Comparison of ENCODE assay signal across 13 cellular contexts in the genomic region with DNA sequence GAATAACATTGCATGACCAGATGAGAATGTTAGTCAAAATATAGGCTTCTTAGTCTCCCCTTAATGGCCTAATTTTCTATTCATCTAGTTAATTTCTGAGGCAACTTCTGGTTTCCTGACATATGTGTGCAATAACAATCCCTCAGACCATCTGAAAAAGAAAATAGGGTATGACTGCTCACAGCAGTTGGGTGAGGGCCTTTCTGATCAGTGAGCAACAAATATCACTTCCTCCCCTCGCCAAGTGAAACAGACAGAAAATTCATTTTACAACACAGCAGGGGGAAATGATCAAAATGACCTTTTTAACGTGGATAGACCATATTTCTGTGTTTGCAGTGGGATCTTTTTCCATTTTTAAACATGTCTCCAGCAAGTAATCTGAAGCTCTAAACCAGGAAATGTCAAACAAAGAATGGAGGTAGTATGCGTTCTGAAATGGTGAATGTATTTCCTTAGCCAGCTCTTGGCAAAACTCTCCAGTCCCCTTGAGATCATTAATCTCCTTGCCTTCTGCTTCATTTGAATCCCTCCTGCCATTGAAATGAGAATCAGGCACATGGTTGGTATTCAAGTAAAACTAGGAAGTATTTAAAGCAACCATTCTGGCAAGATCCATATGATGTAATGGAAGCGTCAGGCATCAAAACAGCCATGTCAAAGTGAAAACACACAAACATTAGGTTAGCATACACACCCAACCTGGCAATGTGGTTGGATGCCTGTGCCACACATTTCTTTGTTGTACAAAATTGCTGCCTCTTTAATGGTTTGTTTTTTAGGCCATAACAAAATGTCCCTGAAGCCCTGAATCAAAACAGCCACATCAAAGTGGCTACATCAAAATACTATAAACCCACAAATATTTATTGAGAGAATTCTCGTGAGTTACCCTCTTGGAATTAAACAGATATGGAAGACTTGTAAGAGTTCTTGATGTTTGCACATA.
DNase-seq lines count a peak whose midpoint lies in the region; ATAC-seq and TF ChIP-seq lines count a peak whose summit lies in the region.
"Had no signal": no experiment of that assay in that cellular context is flagged by ENCODE, and none has a peak within 500 bp of the region (broad histone marks: within the 10 kb centered on the region; RNA-seq: fewer than 3 reads in every experiment).

No MANE protein-coding gene starts in this region.

- DNase-seq in AG10803 (ENCODE audit: low read depth), result peak; percentile 49
- peak; percentile 42 for DNase-seq in LoVo (ENCODE audit: low spot score)
- DNase-seq in mesenteric fat pad (ENCODE audit: low spot score), result no peak
- no peak for DNase-seq in transverse colon
- no peak for DNase-seq in occipital lobe (lab: John Stamatoyannopoulos, UW)
- DNase-seq in activated CD4-positive, alpha-beta T cell treated with anti-CD3 and anti-CD28 coated beads for 48 hours, result no peak
- DNase-seq: islet precursor cell had no signal

- no peaks in the 10 kb centered on the region for H3K36me3 Mint-ChIP-seq in dendritic cell treated with granulocyte-macrophage colony-stimulating factor and Interleukin-4, amounts not matched to agents 40 ng/mL and 50 ng/mL, for 4 days (ENCODE audit: low read depth)

- intact Hi-C loops in dendritic cell treated with granulocyte-macrophage colony-stimulating factor and Interleukin-4, amounts not matched to agents 40 ng/mL and 50 ng/mL, for 4 days (cut with micrococcal nuclease), result loop anchor here (10.0 kb wide), 1 partner anchor 234 kb away; no protein-coding TSS in a partner anchor
- intact Hi-C loops in transverse colon (cut with DNase I; ENCODE audit: low total_unique reads), result no loop called here

- peak; percentile 56 for ATAC-seq in GM18519 (IDR thresholded peaks at IDR 0.05; ENCODE audit: low FRiP score, unreplicated experiment)
- ATAC-seq: esophagus mucosa had no signal

- H3K27me3 ChIP-seq in transverse colon, result no peaks in the 10 kb centered on the region
- H3K27me3 ChIP-seq: ascending aorta, neutrophil had no signal

- in situ Hi-C loops in transverse colon (cut with MboI; ENCODE audit: low pct_ligation_motif_present in 1 of 4, low pct_unique_long_range_greater_than_20kb in 1 of 4, low sequenced_read_pairs in 3 of 4), result no loop called here

- H3K4me3 ChIP-seq in AG10803 (ENCODE audit: low read length) (no peak overlapping the region), transverse colon (no peak overlapping the region)
- H3K4me3 ChIP-seq: ascending aorta had no signal

- H3K27ac Mint-ChIP-seq in dendritic cell treated with granulocyte-macrophage colony-stimulating factor and Interleukin-4, amounts not matched to agents 40 ng/mL and 50 ng/mL, for 4 days, result peak overlapping the region; percentile 81
- H3K27ac Mint-ChIP-seq: T-helper 1 cell treated with Interleukin-12 subunit alpha and Interleukin-12 subunit beta and Interleukin-4 antibody, amounts not matched to agents 30 μg/mL and 1 μg/mL, for 36 hours had no signal

- H3K27ac ChIP-seq in transverse colon, result no peak overlapping the region
- H3K27ac ChIP-seq: ascending aorta, neutrophil had no signal

- TF ChIP-seq EP300 in transverse colon (IDR thresholded peaks at IDR 0.05; ENCODE audit: low read depth), result no peak

- H3K4me1 Mint-ChIP-seq in dendritic cell treated with granulocyte-macrophage colony-stimulating factor and Interleukin-4, amounts not matched to agents 40 ng/mL and 50 ng/mL, for 4 days (ENCODE audit: low read depth), result peaks cover 33% of the 10 kb centered on the region

- H3K4me1 ChIP-seq in transverse colon, result no peaks in the 10 kb centered on the region
- H3K4me1 ChIP-seq: ascending aorta had no signal

- no peaks in the 10 kb centered on the region for H3K36me3 ChIP-seq in transverse colon
- H3K36me3 ChIP-seq: ascending aorta, neutrophil had no signal

- H3K9me3 ChIP-seq in transverse colon, result no peaks in the 10 kb centered on the region
- H3K9me3 ChIP-seq: ascending aorta, neutrophil had no signal

- no peak overlapping the region for H3K4me3 Mint-ChIP-seq in dendritic cell treated with granulocyte-macrophage colony-stimulating factor and Interleukin-4, amounts not matched to agents 40 ng/mL and 50 ng/mL, for 4 days
- H3K4me3 Mint-ChIP-seq: T-helper 1 cell treated with Interleukin-12 subunit alpha and Interleukin-12 subunit beta and Interleukin-4 antibody, amounts not matched to agents 30 μg/mL and 1 μg/mL, for 36 hours had no signal

- TF ChIP-seq POLR2A in transverse colon (IDR thresholded peaks at IDR 0.05), result no peak

- H3K27me3 Mint-ChIP-seq in dendritic cell treated with granulocyte-macrophage colony-stimulating factor and Interleukin-4, amounts not matched to agents 40 ng/mL and 50 ng/mL, for 4 days, result no peaks in the 10 kb centered on the region

- WGBS in transverse colon (ENCODE audit: low coverage in 1 of 2), 2 donors, result 56 to 63% methylated on average over 3 to 5 of the region's 5 CpGs

- peaks cover 8% of the 10 kb centered on the region for H3K9me3 Mint-ChIP-seq in dendritic cell treated with granulocyte-macrophage colony-stimulating factor and Interleukin-4, amounts not matched to agents 40 ng/mL and 50 ng/mL, for 4 days
- H3K9me3 Mint-ChIP-seq: T-helper 1 cell treated with Interleukin-12 subunit alpha and Interleukin-12 subunit beta and Interleukin-4 antibody, amounts not matched to agents 30 μg/mL and 1 μg/mL, for 36 hours had no signal

- no peak for TF ChIP-seq CTCF in AG10803 (conservative IDR thresholded peaks at IDR 0.05; ENCODE audit: low read length)
- no peak for TF ChIP-seq CTCF in transverse colon (IDR thresholded peaks at IDR 0.05)

Comparison
In these comparisons a context has a peak if more than half of its experiments do, and no peak if none do; other contexts are left out.
1. DNase-seq: peak in AG10803 (single experiment) and LoVo (single experiment); none in mesenteric fat pad (single experiment), transverse colon (single experiment), occipital lobe (single experiment) and activated CD4-positive, alpha-beta T cell treated with anti-CD3 and anti-CD28 coated beads for 48 hours (single experiment).